Comparison of ENCODE assay signal across 13 cellular contexts in genomic region chr5:76710991-76711390, GRCh38. TPM values are rescaled to one million over a fixed set of nuclear protein-coding genes. Genes with fewer than 3 reads are reported as not detected.
DNase-seq lines count a peak whose midpoint lies in the region; ATAC-seq, FAIRE-seq and TF ChIP-seq lines count a peak whose summit lies in the region.
"Had no signal": no experiment of that assay in that cellular context is flagged by ENCODE, and none has a peak within 500 bp of the region (broad histone marks: within the 10 kb centered on the region; RNA-seq: fewer than 3 reads in every experiment).

No MANE protein-coding gene starts in this region.

- dilution Hi-C loops in keratinocyte (cut with MboI; ENCODE audit: extremely low pct_ligation_motif_present, low sequenced_read_pairs), result no loop called here

- no peaks in the 10 kb centered on the region for H3K9me3 ChIP-seq in SK-N-SH
- H3K9me3 ChIP-seq in keratinocyte (ENCODE audit: control insufficient read depth, low read depth, low read length), result no peaks in the 10 kb centered on the region
- H3K9me3 ChIP-seq in right atrium auricular region, result no peaks in the 10 kb centered on the region

- H3K4me1 ChIP-seq in SK-N-SH (ENCODE audit: control insufficient read depth in 1 of 2, insufficient read depth in 2 of 2, low read depth in 1 of 2, low read length in 1 of 2), result peaks cover 2 to 43% of the 10 kb centered on the region in 2 experiments; a peak in 3 of 4 replicates
- H3K4me1 ChIP-seq in keratinocyte (ENCODE audit: control insufficient read depth, extremely low read depth, insufficient read depth, low read length), result peaks cover 26% of the 10 kb centered on the region
- H3K4me1 ChIP-seq in right atrium auricular region, result peaks cover 0 to 9% of the 10 kb centered on the region in 2 donors

- no peak for TF ChIP-seq EP300 in SK-N-SH (IDR thresholded peaks at IDR 0.05; ENCODE audit: borderline replicate concordance in 1 of 2, low read depth in 1 of 2, low read length in 1 of 2)

- ATAC-seq in GM18511 (IDR thresholded peaks at IDR 0.05; ENCODE audit: unreplicated experiment), result peak; percentile 48
- ATAC-seq in HG02798 (IDR thresholded peaks at IDR 0.05; ENCODE audit: poor library complexity, unreplicated experiment), result peak; percentile 57

- TF ChIP-seq RAD21 in SK-N-SH (IDR thresholded peaks at IDR 0.05; ENCODE audit: low read length), result no peak

- peak overlapping the region; percentile 68 to 77; a peak in 2 of 4 replicates for H3K27ac ChIP-seq in SK-N-SH (ENCODE audit: low read depth in 2 of 2, low read length in 1 of 2)
- H3K27ac ChIP-seq in keratinocyte (ENCODE audit: control insufficient read depth, insufficient read depth, low read length), result peak overlapping the region; percentile 97
- no peak overlapping the region for H3K27ac ChIP-seq in right atrium auricular region
- H3K27ac ChIP-seq: VCaP had no signal

- H3K79me2 ChIP-seq in SK-N-SH (ENCODE audit: insufficient read depth) (no peaks in the 10 kb centered on the region), keratinocyte (ENCODE audit: control insufficient read depth, insufficient read depth, low read length) (no peaks in the 10 kb centered on the region)

- CTCF ChIA-PET in SK-N-SH (lab: Yijun Ruan, JAX), result no interaction called here

- DNase-seq in SK-N-SH (no peak), keratinocyte (ENCODE audit: low read depth, low spot score) (peak; percentile 65), COLO668 (lab: John Stamatoyannopoulos, UW; ENCODE audit: unreplicated experiment) (no peak), DMS79 treated with DMSO at 0.1 percent for 48 hours (lab: John Stamatoyannopoulos, UW) (no peak), right atrium auricular region (ENCODE audit: low spot score) (no peak)
- DNase-seq: activated effector memory CD4-positive, alpha-beta T cell treated with Interleukin-2 at 50 U/mL for 16 hours; cerebellar nuclear complex; NCI-H1105 treated with DMSO at 0.1 percent for 48 hours; NCI-H524 treated with DMSO at 0.1 percent for 48 hours; SHP77 treated with DMSO at 0.1 percent for 48 hours had no signal

- H3F3A ChIP-seq in SK-N-SH (replicated peaks; ENCODE audit: insufficient read depth), result peaks cover 19% of the 10 kb centered on the region

- H3K27me3 ChIP-seq in SK-N-SH (ENCODE audit: insufficient read depth) (no peaks in the 10 kb centered on the region), keratinocyte (ENCODE audit: control insufficient read depth, extremely low read depth, insufficient read depth, low read length) (peaks cover 5% of the 10 kb centered on the region), right atrium auricular region (peaks cover 0 to 5% of the 10 kb centered on the region in 2 donors)

- H4K20me1 ChIP-seq in SK-N-SH (ENCODE audit: insufficient read depth), result no peaks in the 10 kb centered on the region
- no peaks in the 10 kb centered on the region for H4K20me1 ChIP-seq in keratinocyte (ENCODE audit: control insufficient read depth, extremely low read depth, insufficient read depth, low read length)

- no peaks in the 10 kb centered on the region for H3K9me1 ChIP-seq in keratinocyte (ENCODE audit: control insufficient read depth, extremely low read depth, insufficient read depth, low read length)

- WGBS in SK-N-SH (ENCODE audit: low lambda C conversion rate), result 66% methylated on average over 4 of the region's 4 CpGs

- H2AFZ ChIP-seq in SK-N-SH (ENCODE audit: low read depth) (no peak overlapping the region), keratinocyte (ENCODE audit: control insufficient read depth, low read length) (no peak overlapping the region)

- no peaks in the 10 kb centered on the region for H3K9me2 ChIP-seq in SK-N-SH

- no peaks in the 10 kb centered on the region for H3K36me3 ChIP-seq in SK-N-SH (replicated peaks in 1 of 2; ENCODE audit: control insufficient read depth in 1 of 2, insufficient read depth in 2 of 2, low read length in 1 of 2)
- no peaks in the 10 kb centered on the region for H3K36me3 ChIP-seq in keratinocyte (ENCODE audit: control insufficient read depth in 2 of 2, extremely low read depth in 1 of 2, insufficient read depth in 2 of 2, low read length in 2 of 2)
- no peaks in the 10 kb centered on the region for H3K36me3 ChIP-seq in right atrium auricular region

- H3K9ac ChIP-seq in SK-N-SH (no peak overlapping the region), keratinocyte (ENCODE audit: control insufficient read depth, extremely low read depth, insufficient read depth, low read length) (peak overlapping the region; percentile 83)

- TF ChIP-seq CTCF in SK-N-SH (IDR thresholded peaks at IDR 0.05) (no peak), keratinocyte (optimal IDR thresholded peaks at IDR 0.05 in 1 of 3, IDR thresholded peaks at IDR 0.05 in 1 of 3, conservative IDR thresholded peaks at IDR 0.05 in 1 of 3; ENCODE audit: extremely low read depth in 1 of 3, insufficient read depth in 2 of 3, low read length in 3 of 3) (no peak), right atrium auricular region (IDR thresholded peaks at IDR 0.05) (no peak)

- POLR2A ChIA-PET in SK-N-SH (lab: Yijun Ruan, JAX), result no interaction called here

- peak; percentile 69 for FAIRE-seq in keratinocyte (lab: Jason Lieb, UNC)

- H3K4me2 ChIP-seq in SK-N-SH (no peak overlapping the region; the same call in 1 of the 2 replicates), keratinocyte (ENCODE audit: control insufficient read depth, extremely low read depth, insufficient read depth, low read depth, low read length) (peak overlapping the region; percentile 92)

- H3K4me3 ChIP-seq in SK-N-SH (ENCODE audit: low read depth in 2 of 2, low read length in 1 of 2) (no peak overlapping the region), keratinocyte (ENCODE audit: control insufficient read depth in 2 of 3, extremely low read depth in 1 of 3, insufficient read depth in 2 of 3, low read depth in 1 of 3, low read length in 3 of 3) (peak overlapping the region in 2 of 3 experiments; percentile 52 to 63), right atrium auricular region (no peak overlapping the region)

TF ChIP-seq in SK-N-SH, 30 proteins besides CTCF, POLR2A, EP300 and RAD21:
- TF ChIP-seq TCF12 (IDR thresholded peaks at IDR 0.05) (peak; percentile 44; the same call in 1 of the 2 replicates), EZH2phosphoT487 (IDR thresholded peaks at IDR 0.05; ENCODE audit: borderline replicate concordance, low read depth) (no peak), RCOR1 (IDR thresholded peaks at IDR 0.05; ENCODE audit: low read length) (no peak), SIN3A (IDR thresholded peaks at IDR 0.05; ENCODE audit: borderline replicate concordance, low read depth, low read length) (no peak), JUND (IDR thresholded peaks at IDR 0.05) (peak; percentile 21; the same call in 1 of the 2 replicates), GATA2 (CRISPR knock-in tag; IDR thresholded peaks at IDR 0.05) (no peak), FOSL2 (IDR thresholded peaks at IDR 0.05; ENCODE audit: borderline replicate concordance, low read depth) (peak; percentile 56; the same call in 1 of the 2 replicates), MEF2A (IDR thresholded peaks at IDR 0.05; ENCODE audit: borderline replicate concordance, low read depth) (0 out of 2 replicates have a peak, but pooled peaks have one; percentile 17)

RNA-seq across cellular contexts. Expression of gene F2R, which starts 4.9 kb away (rescaled TPM):
- polyA plus RNA-seq in SK-N-SH (2012; rRNA removed) (212 and 301 TPM in 2 replicates), keratinocyte (56.8 to 59.9 TPM (median 58.0 TPM) in 3 replicates)
- 237 and 260 TPM in 2 replicates for polyA plus RNA-seq in SK-N-SH (2012; cell fraction: cytosol; rRNA removed)
- polyA plus RNA-seq in SK-N-SH (2012; cell fraction: nucleus; rRNA removed), result 68.3 and 126 TPM in 2 replicates
- 26.3 TPM for polyA plus RNA-seq in keratinocyte (2011; ENCODE audit: low read depth)
- polyA plus RNA-seq in keratinocyte (2011; cell fraction: cytosol; rRNA removed), result 27.2 and 40.2 TPM in 2 replicates
- 117 and 121 TPM in 2 replicates for polyA plus RNA-seq in keratinocyte (2011; cell fraction: nucleus; rRNA removed)
- polyA plus RNA-seq in keratinocyte (2012; ENCODE audit: low replicate concordance), result 25.1 and 31.5 TPM in 2 replicates
- polyA minus RNA-seq in keratinocyte, result 45.7 to 62.1 TPM (median 55.9 TPM) in 3 replicates
- 31.3 TPM for polyA minus RNA-seq in keratinocyte (2011; cell fraction: cytosol; rRNA and poly(A)+ RNA removed)
- 69.1 and 124 TPM in 2 replicates for polyA minus RNA-seq in keratinocyte (2011; cell fraction: nucleus; rRNA and poly(A)+ RNA removed)
- 10 to 100 TPM; 16.1 to 46.7 TPM for total RNA-seq in right atrium auricular region

Comparison
In these comparisons a context has a peak if more than half of its experiments do, and no peak if none do; other contexts are left out.
1. H3K27ac ChIP-seq: peak in SK-N-SH (2 of 2) and keratinocyte (single experiment); none in right atrium auricular region (0 of 2).
2. H3K4me3 ChIP-seq: peak in keratinocyte (2 of 3); none in SK-N-SH (0 of 2) and right atrium auricular region (0 of 2).